1 cellular context compared by ENCODE assay signal in the genomic region with DNA sequence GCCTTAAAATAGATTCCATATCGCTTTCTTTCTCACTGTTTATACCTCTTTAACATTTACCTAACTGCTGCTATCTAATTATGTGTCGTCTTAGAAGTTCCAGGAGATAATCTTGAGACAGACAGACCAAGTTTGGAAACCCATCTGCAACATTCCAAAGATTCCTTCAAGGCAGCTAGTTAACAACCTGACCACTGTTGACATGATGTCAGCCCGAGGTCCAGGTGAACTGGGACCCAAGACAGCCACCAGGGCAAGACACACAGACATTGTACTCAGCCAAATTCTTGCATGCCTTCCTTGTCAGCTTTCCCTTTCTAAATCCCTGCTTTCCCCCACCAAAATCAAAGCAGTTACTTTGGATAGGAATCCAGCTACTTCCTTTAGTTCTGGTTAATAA.
TF ChIP-seq lines count a peak whose summit lies in the region.

No MANE protein-coding gene starts in this region.

TF ChIP-seq in WTC11, 78 proteins besides CTCF, POLR2A, EP300 and RAD21 (continued from another document):
- TF ChIP-seq TCF7 (CRISPR knock-in tag; IDR thresholded peaks at IDR 0.05; ENCODE audit: low read depth) = no peak
- no peak for TF ChIP-seq ZNF281 (CRISPR knock-in tag; IDR thresholded peaks at IDR 0.05)
- TF ChIP-seq GRHL2 (CRISPR knock-in tag; IDR thresholded peaks at IDR 0.05; ENCODE audit: insufficient replicate concordance, severe bottlenecking) = no peak
- TF ChIP-seq, protein P1, sequence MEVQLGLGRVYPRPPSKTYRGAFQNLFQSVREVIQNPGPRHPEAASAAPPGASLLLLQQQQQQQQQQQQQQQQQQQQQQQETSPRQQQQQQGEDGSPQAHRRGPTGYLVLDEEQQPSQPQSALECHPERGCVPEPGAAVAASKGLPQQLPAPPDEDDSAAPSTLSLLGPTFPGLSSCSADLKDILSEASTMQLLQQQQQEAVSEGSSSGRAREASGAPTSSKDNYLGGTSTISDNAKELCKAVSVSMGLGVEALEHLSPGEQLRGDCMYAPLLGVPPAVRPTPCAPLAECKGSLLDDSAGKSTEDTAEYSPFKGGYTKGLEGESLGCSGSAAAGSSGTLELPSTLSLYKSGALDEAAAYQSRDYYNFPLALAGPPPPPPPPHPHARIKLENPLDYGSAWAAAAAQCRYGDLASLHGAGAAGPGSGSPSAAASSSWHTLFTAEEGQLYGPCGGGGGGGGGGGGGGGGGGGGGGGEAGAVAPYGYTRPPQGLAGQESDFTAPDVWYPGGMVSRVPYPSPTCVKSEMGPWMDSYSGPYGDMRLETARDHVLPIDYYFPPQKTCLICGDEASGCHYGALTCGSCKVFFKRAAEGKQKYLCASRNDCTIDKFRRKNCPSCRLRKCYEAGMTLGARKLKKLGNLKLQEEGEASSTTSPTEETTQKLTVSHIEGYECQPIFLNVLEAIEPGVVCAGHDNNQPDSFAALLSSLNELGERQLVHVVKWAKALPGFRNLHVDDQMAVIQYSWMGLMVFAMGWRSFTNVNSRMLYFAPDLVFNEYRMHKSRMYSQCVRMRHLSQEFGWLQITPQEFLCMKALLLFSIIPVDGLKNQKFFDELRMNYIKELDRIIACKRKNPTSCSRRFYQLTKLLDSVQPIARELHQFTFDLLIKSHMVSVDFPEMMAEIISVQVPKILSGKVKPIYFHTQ (CRISPR knock-in tag; IDR thresholded peaks at IDR 0.05) = no peak
- TF ChIP-seq, protein P2, sequence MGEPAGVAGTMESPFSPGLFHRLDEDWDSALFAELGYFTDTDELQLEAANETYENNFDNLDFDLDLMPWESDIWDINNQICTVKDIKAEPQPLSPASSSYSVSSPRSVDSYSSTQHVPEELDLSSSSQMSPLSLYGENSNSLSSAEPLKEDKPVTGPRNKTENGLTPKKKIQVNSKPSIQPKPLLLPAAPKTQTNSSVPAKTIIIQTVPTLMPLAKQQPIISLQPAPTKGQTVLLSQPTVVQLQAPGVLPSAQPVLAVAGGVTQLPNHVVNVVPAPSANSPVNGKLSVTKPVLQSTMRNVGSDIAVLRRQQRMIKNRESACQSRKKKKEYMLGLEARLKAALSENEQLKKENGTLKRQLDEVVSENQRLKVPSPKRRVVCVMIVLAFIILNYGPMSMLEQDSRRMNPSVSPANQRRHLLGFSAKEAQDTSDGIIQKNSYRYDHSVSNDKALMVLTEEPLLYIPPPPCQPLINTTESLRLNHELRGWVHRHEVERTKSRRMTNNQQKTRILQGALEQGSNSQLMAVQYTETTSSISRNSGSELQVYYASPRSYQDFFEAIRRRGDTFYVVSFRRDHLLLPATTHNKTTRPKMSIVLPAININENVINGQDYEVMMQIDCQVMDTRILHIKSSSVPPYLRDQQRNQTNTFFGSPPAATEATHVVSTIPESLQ (CRISPR knock-in tag; IDR thresholded peaks at IDR 0.05) = no peak
- no peak for TF ChIP-seq RORB (CRISPR knock-in tag; IDR thresholded peaks at IDR 0.05)
